In genomic region chr20:33433465-33433864, GRCh38 we compare ENCODE assay signal across 14 cellular contexts. TPM values are rescaled to one million over a fixed set of nuclear protein-coding genes. Genes with fewer than 3 reads are reported as not detected.
DNase-seq lines count a peak whose midpoint lies in the region; ATAC-seq and TF ChIP-seq lines count a peak whose summit lies in the region.
"Had no signal": no experiment of that assay in that cellular context is flagged by ENCODE, and none has a peak within 500 bp of the region (broad histone marks: within the 10 kb centered on the region; RNA-seq: fewer than 3 reads in every experiment).

No MANE protein-coding gene starts in this region.

- H3K4me1 ChIP-seq in SK-N-SH (ENCODE audit: control insufficient read depth in 1 of 2, insufficient read depth in 2 of 2, low read depth in 1 of 2, low read length in 1 of 2) = no peaks in the 10 kb centered on the region
- peaks cover 10% of the 10 kb centered on the region for H3K4me1 ChIP-seq in vagina
- H3K4me1 ChIP-seq in colonic mucosa = no peaks in the 10 kb centered on the region

- H3F3A ChIP-seq in SK-N-SH (replicated peaks; ENCODE audit: insufficient read depth) = no peaks in the 10 kb centered on the region

- POLR2A ChIA-PET in SK-N-SH (lab: Yijun Ruan, JAX) = interaction anchor here (2.2 kb wide), 1 partner anchor 10 kb away, joined by 7 read pairs; the partner anchor contains the start of gene SNTA1

- no peak for TF ChIP-seq CTCF in SK-N-SH (IDR thresholded peaks at IDR 0.05)
- TF ChIP-seq CTCF in vagina (IDR thresholded peaks at IDR 0.05) = no peak
- no peak for TF ChIP-seq CTCF in colonic mucosa (IDR thresholded peaks at IDR 0.05)

- no peaks in the 10 kb centered on the region for H4K20me1 ChIP-seq in SK-N-SH (ENCODE audit: insufficient read depth)

- H3K27ac ChIP-seq in SK-N-SH (ENCODE audit: low read depth in 2 of 2, low read length in 1 of 2) = no peak overlapping the region
- H3K27ac ChIP-seq in vagina = peak overlapping the region; percentile 60
- no peak overlapping the region for H3K27ac ChIP-seq in colonic mucosa
- H3K27ac ChIP-seq: 22Rv1, parathyroid adenoma had no signal

- H3K9me2 ChIP-seq in SK-N-SH = no peaks in the 10 kb centered on the region

- WGBS in SK-N-SH (ENCODE audit: low lambda C conversion rate) = 100% methylated on average over 6 of the region's 6 CpGs

- H2AFZ ChIP-seq in SK-N-SH (ENCODE audit: low read depth) = no peak overlapping the region
- H2AFZ ChIP-seq: parathyroid adenoma had no signal

- no peaks in the 10 kb centered on the region for H3K9me3 ChIP-seq in SK-N-SH
- H3K9me3 ChIP-seq in vagina = no peaks in the 10 kb centered on the region
- H3K9me3 ChIP-seq in colonic mucosa = no peaks in the 10 kb centered on the region

- ATAC-seq in SK-N-SH treated with all-trans-retinoic acid at 6 μM for 48 hours (0 out of 3 replicates have a peak, but pooled peaks have one; percentile 21), HG03442 (IDR thresholded peaks at IDR 0.05; ENCODE audit: unreplicated experiment) (no peak), HG03342 (IDR thresholded peaks at IDR 0.05; ENCODE audit: unreplicated experiment) (no peak)

- H3K79me2 ChIP-seq in SK-N-SH (ENCODE audit: insufficient read depth) = no peaks in the 10 kb centered on the region
- H3K79me2 ChIP-seq: parathyroid adenoma had no signal

- CTCF ChIA-PET in SK-N-SH (lab: Yijun Ruan, JAX) = no interaction called here

- intact Hi-C loops in vagina (cut with DNase I) (no loop called here), colonic mucosa (cut with DNase I) (no loop called here)

- no peak for TF ChIP-seq EP300 in SK-N-SH (IDR thresholded peaks at IDR 0.05; ENCODE audit: borderline replicate concordance in 1 of 2, low read depth in 1 of 2, low read length in 1 of 2)

- H3K36me3 ChIP-seq in SK-N-SH (replicated peaks in 1 of 2; ENCODE audit: control insufficient read depth in 1 of 2, insufficient read depth in 2 of 2, low read length in 1 of 2) = no peaks in the 10 kb centered on the region
- no peaks in the 10 kb centered on the region for H3K36me3 ChIP-seq in vagina
- no peaks in the 10 kb centered on the region for H3K36me3 ChIP-seq in colonic mucosa

- H3K4me3 ChIP-seq in SK-N-SH (ENCODE audit: low read depth in 2 of 2, low read length in 1 of 2) = no peak overlapping the region
- no peak overlapping the region for H3K4me3 ChIP-seq in vagina
- no peak overlapping the region for H3K4me3 ChIP-seq in colonic mucosa

- TF ChIP-seq RAD21 in SK-N-SH (IDR thresholded peaks at IDR 0.05; ENCODE audit: low read length) = no peak

- H3K27me3 ChIP-seq in SK-N-SH (ENCODE audit: insufficient read depth) (no peaks in the 10 kb centered on the region), vagina (no peaks in the 10 kb centered on the region), colonic mucosa (no peaks in the 10 kb centered on the region)

- no peak overlapping the region for H3K4me2 ChIP-seq in SK-N-SH

- H3K9ac ChIP-seq in SK-N-SH = no peak overlapping the region
- no peak overlapping the region for H3K9ac ChIP-seq in colonic mucosa (ENCODE audit: low read depth in 2 of 2, low read length in 2 of 2)
- H3K9ac ChIP-seq: parathyroid adenoma had no signal

- no peak for TF ChIP-seq POLR2A in vagina (IDR thresholded peaks at IDR 0.05)

- DNase-seq in SK-N-SH (no peak), glomerular visceral epithelial cell (ENCODE audit: extremely low spot score) (peak; percentile 31), nucleus accumbens (lab: John Stamatoyannopoulos, UW) (peak in 38 of 56 donors; percentile 6 to 83 (median 42)), vagina (ENCODE audit: extremely low spot score in 2 of 2) (no peak), colonic mucosa (no peak)
- DNase-seq: activated CD4-positive, CD25-positive, alpha-beta regulatory T cell treated with anti-CD3 and anti-CD28 coated beads, Interleukin-2, amount 50 U/mL, for 72 hours; cerebellar nuclear complex; NCI-H1694; NK-92 treated with Interleukin-12 subunit alpha and Interleukin-12 subunit beta, amount 100 ng/mL, for 24 hours had no signal

TF ChIP-seq in SK-N-SH treated with all-trans-retinoic acid at 6 μM for 48 hours, 23 proteins besides CTCF, POLR2A, EP300 and RAD21 (continues in another document):
- TF ChIP-seq PATZ1 (CRISPR knock-in tag; IDR thresholded peaks at IDR 0.05; ENCODE audit: borderline replicate concordance) (no peak), ESRRG (CRISPR knock-in tag; IDR thresholded peaks at IDR 0.05) (no peak), ZNF565 (CRISPR knock-in tag; conservative IDR thresholded peaks at IDR 0.05; ENCODE audit: low read depth) (no peak), PPARA (CRISPR knock-in tag; IDR thresholded peaks at IDR 0.05; ENCODE audit: borderline replicate concordance) (no peak), CSRNP3 (CRISPR knock-in tag; IDR thresholded peaks at IDR 0.05) (no peak), CSDC2 (CRISPR knock-in tag; IDR thresholded peaks at IDR 0.05) (no peak)

TF ChIP-seq in SK-N-SH, 30 proteins besides CTCF, POLR2A, EP300 and RAD21:
- TF ChIP-seq USF2 (IDR thresholded peaks at IDR 0.05; ENCODE audit: borderline replicate concordance, low read depth, low read length) (no peak), YY1 (IDR thresholded peaks at IDR 0.05; ENCODE audit: low read depth) (no peak), MAX (IDR thresholded peaks at IDR 0.05; ENCODE audit: low read depth) (no peak), GABPA (IDR thresholded peaks at IDR 0.05; ENCODE audit: low read depth) (no peak), REST (IDR thresholded peaks at IDR 0.05; ENCODE audit: low read depth, low read length) (no peak), FOXJ3 (CRISPR knock-in tag; IDR thresholded peaks at IDR 0.05) (no peak), TAF1 (IDR thresholded peaks at IDR 0.05; ENCODE audit: borderline replicate concordance, low read depth, low read length) (no peak)

RNA-seq across cellular contexts. Expression of gene SNTA1, which starts 10.1 kb away (rescaled TPM):
- 11.2 TPM in 2 replicates for polyA plus RNA-seq in SK-N-SH (2012; rRNA removed)
- 6.0 and 8.9 TPM in 2 replicates for polyA plus RNA-seq in SK-N-SH (2012; cell fraction: cytosol; rRNA removed)
- 7.8 and 9.2 TPM in 2 replicates for polyA plus RNA-seq in SK-N-SH (2012; cell fraction: nucleus; rRNA removed)
- total RNA-seq in vagina (23.8 TPM), colonic mucosa (1 to 10 TPM; 4.5 to 5.7 TPM)

RNA-seq across cellular contexts. Expression of gene CDK5RAP1, which starts 32.1 kb away (rescaled TPM):
- 30.5 and 33.2 TPM in 2 replicates for polyA plus RNA-seq in SK-N-SH (2012; rRNA removed)
- 18.8 and 23.6 TPM in 2 replicates for polyA plus RNA-seq in SK-N-SH (2012; cell fraction: cytosol; rRNA removed)
- polyA plus RNA-seq in SK-N-SH (2012; cell fraction: nucleus; rRNA removed) = 52.5 and 75.1 TPM in 2 replicates
- total RNA-seq in vagina (15.0 TPM), colonic mucosa (10 to 100 TPM; 18.2 to 31.0 TPM)

RNA-seq across cellular contexts. Expression of gene CBFA2T2, which starts 56.4 kb away (rescaled TPM):
- polyA plus RNA-seq in SK-N-SH (2012; rRNA removed) = 11.0 and 11.7 TPM in 2 replicates
- 6.2 and 9.3 TPM in 2 replicates for polyA plus RNA-seq in SK-N-SH (2012; cell fraction: cytosol; rRNA removed)
- 34.3 and 42.2 TPM in 2 replicates for polyA plus RNA-seq in SK-N-SH (2012; cell fraction: nucleus; rRNA removed)
- total RNA-seq in vagina (34.9 TPM), colonic mucosa (10 to 100 TPM; 20.9 to 23.8 TPM)

Comparison
In these comparisons a context has a peak if more than half of its experiments do, and no peak if none do; other contexts are left out.
1. DNase-seq: peak in glomerular visceral epithelial cell (single experiment) and nucleus accumbens (38 of 56); none in SK-N-SH (single experiment), vagina (0 of 2) and colonic mucosa (single experiment).